11 cellular contexts compared by ENCODE assay signal in genomic region chr11:73152086-73152853, GRCh38. TPM values are rescaled to one million over a fixed set of nuclear protein-coding genes. Genes with fewer than 3 reads are reported as not detected.
DNase-seq lines count a peak whose midpoint lies in the region; ATAC-seq lines count a peak whose summit lies in the region.
"Had no signal": no experiment of that assay in that cellular context is flagged by ENCODE, and none has a peak within 500 bp of the region (broad histone marks: within the 10 kb centered on the region; RNA-seq: fewer than 3 reads in every experiment).

No MANE protein-coding gene starts in this region.

- ATAC-seq in GM21423 (IDR thresholded peaks at IDR 0.05; ENCODE audit: unreplicated experiment) (peak; percentile 11), T-cell (replicated peaks in 1 of 4) (peak in 2 of 4 experiments; percentile 8 to 11), naive B cell (ENCODE audit: low read depth in 2 of 2) (peak; percentile 44 to 45), left lobe of liver (no peak), GM21447 (IDR thresholded peaks at IDR 0.05; ENCODE audit: unreplicated experiment) (no peak)

- H3K27ac ChIP-seq in CD8-positive, alpha-beta memory T cell (ENCODE audit: low read depth, low read length): no peak overlapping the region
- H3K27ac ChIP-seq: GM23248 had no signal

- H3K9me3 Mint-ChIP-seq in CD8-positive, alpha-beta memory T cell: no peaks in the 10 kb centered on the region
- H3K9me3 Mint-ChIP-seq in T-cell (no peaks in the 10 kb centered on the region), naive B cell (no peaks in the 10 kb centered on the region)

- peaks cover 47% of the 10 kb centered on the region for H3K4me1 ChIP-seq in CD8-positive, alpha-beta memory T cell (ENCODE audit: insufficient read depth, low read length)

- CTCF ChIA-PET in CD8-positive, alpha-beta memory T cell (lab: Charles Lee): interaction anchor here (2.7 kb wide), 1 partner anchor 10 kb away, joined by 16 read pairs; the partner anchor contains the start of gene FCHSD2
- CTCF ChIA-PET in T-cell (lab: Charles Lee): interaction anchor here in 1 of 2 donors (0.9 kb wide), 1 partner anchor 190 kb away, joined by 3 read pairs; no protein-coding TSS in a partner anchor

- no peak for DNase-seq in CD8-positive, alpha-beta memory T cell
- DNase-seq in T-cell (no peak), naive B cell (peak; percentile 65), left lobe of liver (ENCODE audit: low spot score) (no peak), NOMO-1 treated with dmso at 0.1 percent for 144 hours (lab: John Stamatoyannopoulos, UW; ENCODE audit: unreplicated experiment) (no peak)
- no peak for DNase-seq in stimulated activated CD4-positive, alpha-beta T cell treated with anti-CD3 and anti-CD28 coated beads, Interleukin-2, amount 100 ng/mL, for 24 hours
- DNase-seq: GM23248, NCI-H1105 treated with DMSO at 0.1 percent for 48 hours had no signal

- peak overlapping the region; percentile 77 to 93 (median 88) for H3K27ac Mint-ChIP-seq in CD8-positive, alpha-beta memory T cell
- H3K27ac Mint-ChIP-seq in T-cell (peak overlapping the region; percentile 88 to 89), naive B cell (peak overlapping the region; percentile 93 to 99 (median 98))

- no peak overlapping the region for H3K4me3 ChIP-seq in CD8-positive, alpha-beta memory T cell (ENCODE audit: low read length)
- H3K4me3 ChIP-seq: GM23248, smooth muscle cell had no signal

- H3K9me3 ChIP-seq in CD8-positive, alpha-beta memory T cell (ENCODE audit: low read length): no peaks in the 10 kb centered on the region

- peak overlapping the region in 1 of 7 donors; percentile 40 for H3K4me3 Mint-ChIP-seq in CD8-positive, alpha-beta memory T cell
- H3K4me3 Mint-ChIP-seq in T-cell: peak overlapping the region in 1 of 3 donors; percentile 70
- peak overlapping the region; percentile 21 to 87 (median 66) for H3K4me3 Mint-ChIP-seq in naive B cell

- POLR2A ChIA-PET in CD8-positive, alpha-beta memory T cell (lab: Charles Lee): interaction anchor here (1.3 kb wide), 1 partner anchor 8 kb away, joined by 3 read pairs; no protein-coding TSS in a partner anchor
- POLR2A ChIA-PET in T-cell (lab: Charles Lee): interaction anchor here in 1 of 2 donors (0.6 kb wide), 1 partner anchor 557 kb away, joined by 6 read pairs; no protein-coding TSS in a partner anchor

- H3K36me3 Mint-ChIP-seq in CD8-positive, alpha-beta memory T cell: peaks cover 0 to 3% (median 0%) of the 10 kb centered on the region in 3 donors
- H3K36me3 Mint-ChIP-seq in T-cell: no peaks in the 10 kb centered on the region
- peaks cover 0 to 8% of the 10 kb centered on the region in 2 donors for H3K36me3 Mint-ChIP-seq in naive B cell

- no peaks in the 10 kb centered on the region for H3K36me3 ChIP-seq in CD8-positive, alpha-beta memory T cell (ENCODE audit: insufficient read depth, low read length)

- no peaks in the 10 kb centered on the region for H3K27me3 ChIP-seq in CD8-positive, alpha-beta memory T cell (ENCODE audit: insufficient read depth, low read length, poor library complexity, severe bottlenecking)

- peaks cover 53 to 60% (median 57%) of the 10 kb centered on the region in 3 donors for H3K4me1 Mint-ChIP-seq in CD8-positive, alpha-beta memory T cell
- peaks cover 53 to 74% (median 66%) of the 10 kb centered on the region in 3 donors for H3K4me1 Mint-ChIP-seq in T-cell
- peaks cover 89 to 99% (median 98%) of the 10 kb centered on the region in 3 donors for H3K4me1 Mint-ChIP-seq in naive B cell

- H3K27me3 Mint-ChIP-seq in CD8-positive, alpha-beta memory T cell: peaks cover 0 to 2% of the 10 kb centered on the region in 2 donors
- no peaks in the 10 kb centered on the region for H3K27me3 Mint-ChIP-seq in T-cell
- no peaks in the 10 kb centered on the region for H3K27me3 Mint-ChIP-seq in naive B cell

RNA-seq across cellular contexts. Expression of gene FCHSD2, which starts 10.2 kb away (rescaled TPM):
- 10 to 100 TPM; 28.0 to 28.3 TPM for total RNA-seq in CD8-positive, alpha-beta memory T cell
- 21.2 TPM for polyA plus RNA-seq in CD8-positive, alpha-beta memory T cell
- total RNA-seq in T-cell (10 to 100 TPM; 37.0 to 53.8 (median 46.3) TPM), left lobe of liver (19.2 TPM)
- polyA plus RNA-seq in naive B cell (ENCODE audit: low read depth in 6 of 6): 100 to 1,000 TPM in 3 of 6 donors, 10 to 100 TPM in 3; 43.0 to 134 (median 104) TPM

Comparison
In these comparisons a context has a peak if more than half of its experiments do, and no peak if none do; other contexts are left out.
1. ATAC-seq: peak in GM21423 (single experiment) and naive B cell (2 of 2); none in left lobe of liver (single experiment) and GM21447 (single experiment).
2. Peak in every context shown above with its lines, with median percentiles within 50 percentile points of each other: H3K27ac Mint-ChIP-seq.